2 cellular contexts compared by ENCODE assay signal in genomic region chr13:105774739-105775460, GRCh38.
TF ChIP-seq lines count a peak whose summit lies in the region.

No MANE protein-coding gene starts in this region.

TF ChIP-seq in IMR-90, 13 proteins besides CTCF, POLR2A, EP300 and RAD21 (continued from another document):
- TF ChIP-seq RFX5 (IDR thresholded peaks at IDR 0.05; ENCODE audit: low read depth, low read length): no peak
- no peak for TF ChIP-seq BHLHE40 (IDR thresholded peaks at IDR 0.05; ENCODE audit: low read depth, low read length)
- no peak for TF ChIP-seq FOS (IDR thresholded peaks at IDR 0.05; ENCODE audit: low read depth, low read length)
- TF ChIP-seq NFE2L2 (IDR thresholded peaks at IDR 0.05; ENCODE audit: low read depth, low read length): no peak
- no peak for TF ChIP-seq CHD1 (IDR thresholded peaks at IDR 0.05; ENCODE audit: low read depth, low read length)
TF ChIP-seq in IMR-90: peak in this region for 0.

TF ChIP-seq in SK-N-SH treated with all-trans-retinoic acid at 6 μM for 48 hours, 23 proteins besides CTCF, POLR2A, EP300 and RAD21 (continued from another document):
- TF ChIP-seq TSHZ2 (CRISPR knock-in tag; IDR thresholded peaks at IDR 0.05) (no peak), ISL1 (CRISPR knock-in tag; IDR thresholded peaks at IDR 0.05) (no peak), RARB (CRISPR knock-in tag; IDR thresholded peaks at IDR 0.05) (no peak)
